ENCODE assay signal across 1 cellular context in the genomic region with DNA sequence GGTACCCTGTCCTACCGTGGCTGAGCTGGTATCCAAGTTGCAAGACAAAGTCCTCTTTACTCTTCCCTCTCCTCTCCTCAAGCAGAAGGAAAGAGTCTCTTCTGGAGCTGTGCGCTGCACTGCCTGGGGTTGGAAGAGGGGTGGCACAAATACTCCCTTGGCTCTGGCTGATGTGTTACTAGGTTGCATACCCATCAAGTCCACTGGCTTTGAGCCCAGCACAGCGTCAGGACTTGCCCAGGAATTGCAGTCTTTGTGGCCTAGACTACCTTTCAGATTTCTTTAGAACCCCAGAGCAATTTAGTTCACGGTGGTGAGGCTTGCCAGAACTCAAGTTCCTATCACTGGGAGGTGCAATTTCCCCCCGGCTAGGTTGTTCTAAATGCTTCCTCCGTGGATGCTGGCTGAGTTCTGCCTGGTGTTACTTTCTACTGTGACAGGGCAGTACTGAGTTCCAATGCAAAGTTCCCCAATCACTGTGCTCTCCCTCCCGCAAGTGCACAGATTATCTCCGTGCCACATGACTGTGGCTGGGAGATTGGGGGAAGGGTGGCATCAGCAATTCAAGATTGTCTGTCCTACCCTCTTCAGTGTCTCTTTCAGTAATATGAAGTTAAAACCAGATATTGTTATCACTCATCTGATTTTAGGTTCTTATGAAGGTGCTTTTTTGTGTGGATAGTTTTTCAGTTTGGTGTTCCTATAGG.
TF ChIP-seq lines count a peak whose summit lies in the region.

No MANE protein-coding gene starts in this region.

TF ChIP-seq in GM23338, 12 proteins besides CTCF, POLR2A, EP300 and RAD21 (continued from another document):
- TF ChIP-seq, protein P1, sequence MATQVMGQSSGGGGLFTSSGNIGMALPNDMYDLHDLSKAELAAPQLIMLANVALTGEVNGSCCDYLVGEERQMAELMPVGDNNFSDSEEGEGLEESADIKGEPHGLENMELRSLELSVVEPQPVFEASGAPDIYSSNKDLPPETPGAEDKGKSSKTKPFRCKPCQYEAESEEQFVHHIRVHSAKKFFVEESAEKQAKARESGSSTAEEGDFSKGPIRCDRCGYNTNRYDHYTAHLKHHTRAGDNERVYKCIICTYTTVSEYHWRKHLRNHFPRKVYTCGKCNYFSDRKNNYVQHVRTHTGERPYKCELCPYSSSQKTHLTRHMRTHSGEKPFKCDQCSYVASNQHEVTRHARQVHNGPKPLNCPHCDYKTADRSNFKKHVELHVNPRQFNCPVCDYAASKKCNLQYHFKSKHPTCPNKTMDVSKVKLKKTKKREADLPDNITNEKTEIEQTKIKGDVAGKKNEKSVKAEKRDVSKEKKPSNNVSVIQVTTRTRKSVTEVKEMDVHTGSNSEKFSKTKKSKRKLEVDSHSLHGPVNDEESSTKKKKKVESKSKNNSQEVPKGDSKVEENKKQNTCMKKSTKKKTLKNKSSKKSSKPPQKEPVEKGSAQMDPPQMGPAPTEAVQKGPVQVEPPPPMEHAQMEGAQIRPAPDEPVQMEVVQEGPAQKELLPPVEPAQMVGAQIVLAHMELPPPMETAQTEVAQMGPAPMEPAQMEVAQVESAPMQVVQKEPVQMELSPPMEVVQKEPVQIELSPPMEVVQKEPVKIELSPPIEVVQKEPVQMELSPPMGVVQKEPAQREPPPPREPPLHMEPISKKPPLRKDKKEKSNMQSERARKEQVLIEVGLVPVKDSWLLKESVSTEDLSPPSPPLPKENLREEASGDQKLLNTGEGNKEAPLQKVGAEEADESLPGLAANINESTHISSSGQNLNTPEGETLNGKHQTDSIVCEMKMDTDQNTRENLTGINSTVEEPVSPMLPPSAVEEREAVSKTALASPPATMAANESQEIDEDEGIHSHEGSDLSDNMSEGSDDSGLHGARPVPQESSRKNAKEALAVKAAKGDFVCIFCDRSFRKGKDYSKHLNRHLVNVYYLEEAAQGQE (IDR thresholded peaks at IDR 0.05; ENCODE audit: unreplicated experiment) = no peak
- TF ChIP-seq, protein P2, sequence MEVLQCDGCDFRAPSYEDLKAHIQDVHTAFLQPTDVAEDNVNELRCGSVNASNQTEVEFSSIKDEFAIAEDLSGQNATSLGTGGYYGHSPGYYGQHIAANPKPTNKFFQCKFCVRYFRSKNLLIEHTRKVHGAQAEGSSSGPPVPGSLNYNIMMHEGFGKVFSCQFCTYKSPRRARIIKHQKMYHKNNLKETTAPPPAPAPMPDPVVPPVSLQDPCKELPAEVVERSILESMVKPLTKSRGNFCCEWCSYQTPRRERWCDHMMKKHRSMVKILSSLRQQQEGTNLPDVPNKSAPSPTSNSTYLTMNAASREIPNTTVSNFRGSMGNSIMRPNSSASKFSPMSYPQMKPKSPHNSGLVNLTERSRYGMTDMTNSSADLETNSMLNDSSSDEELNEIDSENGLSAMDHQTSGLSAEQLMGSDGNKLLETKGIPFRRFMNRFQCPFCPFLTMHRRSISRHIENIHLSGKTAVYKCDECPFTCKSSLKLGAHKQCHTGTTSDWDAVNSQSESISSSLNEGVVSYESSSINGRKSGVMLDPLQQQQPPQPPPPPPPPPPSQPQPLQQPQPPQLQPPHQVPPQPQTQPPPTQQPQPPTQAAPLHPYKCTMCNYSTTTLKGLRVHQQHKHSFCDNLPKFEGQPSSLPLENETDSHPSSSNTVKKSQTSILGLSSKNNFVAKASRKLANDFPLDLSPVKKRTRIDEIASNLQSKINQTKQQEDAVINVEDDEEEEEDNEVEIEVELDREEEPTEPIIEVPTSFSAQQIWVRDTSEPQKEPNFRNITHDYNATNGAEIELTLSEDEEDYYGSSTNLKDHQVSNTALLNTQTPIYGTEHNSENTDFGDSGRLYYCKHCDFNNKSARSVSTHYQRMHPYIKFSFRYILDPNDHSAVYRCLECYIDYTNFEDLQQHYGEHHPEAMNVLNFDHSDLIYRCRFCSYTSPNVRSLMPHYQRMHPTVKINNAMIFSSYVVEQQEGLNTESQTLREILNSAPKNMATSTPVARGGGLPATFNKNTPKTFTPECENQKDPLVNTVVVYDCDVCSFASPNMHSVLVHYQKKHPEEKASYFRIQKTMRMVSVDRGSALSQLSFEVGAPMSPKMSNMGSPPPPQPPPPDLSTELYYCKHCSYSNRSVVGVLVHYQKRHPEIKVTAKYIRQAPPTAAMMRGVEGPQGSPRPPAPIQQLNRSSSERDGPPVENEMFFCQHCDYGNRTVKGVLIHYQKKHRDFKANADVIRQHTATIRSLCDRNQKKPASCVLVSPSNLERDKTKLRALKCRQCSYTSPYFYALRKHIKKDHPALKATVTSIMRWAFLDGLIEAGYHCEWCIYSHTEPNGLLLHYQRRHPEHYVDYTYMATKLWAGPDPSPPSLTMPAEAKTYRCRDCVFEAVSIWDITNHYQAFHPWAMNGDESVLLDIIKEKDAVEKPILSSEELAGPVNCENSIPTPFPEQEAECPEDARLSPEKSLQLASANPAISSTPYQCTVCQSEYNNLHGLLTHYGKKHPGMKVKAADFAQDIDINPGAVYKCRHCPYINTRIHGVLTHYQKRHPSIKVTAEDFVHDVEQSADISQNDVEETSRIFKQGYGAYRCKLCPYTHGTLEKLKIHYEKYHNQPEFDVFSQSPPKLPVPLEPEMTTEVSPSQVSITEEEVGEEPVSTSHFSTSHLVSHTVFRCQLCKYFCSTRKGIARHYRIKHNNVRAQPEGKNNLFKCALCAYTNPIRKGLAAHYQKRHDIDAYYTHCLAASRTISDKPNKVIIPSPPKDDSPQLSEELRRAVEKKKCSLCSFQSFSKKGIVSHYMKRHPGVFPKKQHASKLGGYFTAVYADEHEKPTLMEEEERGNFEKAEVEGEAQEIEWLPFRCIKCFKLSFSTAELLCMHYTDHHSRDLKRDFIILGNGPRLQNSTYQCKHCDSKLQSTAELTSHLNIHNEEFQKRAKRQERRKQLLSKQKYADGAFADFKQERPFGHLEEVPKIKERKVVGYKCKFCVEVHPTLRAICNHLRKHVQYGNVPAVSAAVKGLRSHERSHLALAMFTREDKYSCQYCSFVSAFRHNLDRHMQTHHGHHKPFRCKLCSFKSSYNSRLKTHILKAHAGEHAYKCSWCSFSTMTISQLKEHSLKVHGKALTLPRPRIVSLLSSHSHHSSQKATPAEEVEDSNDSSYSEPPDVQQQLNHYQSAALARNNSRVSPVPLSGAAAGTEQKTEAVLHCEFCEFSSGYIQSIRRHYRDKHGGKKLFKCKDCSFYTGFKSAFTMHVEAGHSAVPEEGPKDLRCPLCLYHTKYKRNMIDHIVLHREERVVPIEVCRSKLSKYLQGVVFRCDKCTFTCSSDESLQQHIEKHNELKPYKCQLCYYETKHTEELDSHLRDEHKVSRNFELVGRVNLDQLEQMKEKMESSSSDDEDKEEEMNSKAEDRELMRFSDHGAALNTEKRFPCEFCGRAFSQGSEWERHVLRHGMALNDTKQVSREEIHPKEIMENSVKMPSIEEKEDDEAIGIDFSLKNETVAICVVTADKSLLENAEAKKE (CRISPR knock-in tag; IDR thresholded peaks at IDR 0.05) = no peak
- no peak for TF ChIP-seq CREB1 (CRISPR knock-in tag; IDR thresholded peaks at IDR 0.05; ENCODE audit: low read depth)
- TF ChIP-seq STAT1 (IDR thresholded peaks at IDR 0.05; ENCODE audit: unreplicated experiment) = no peak
